Comparison of ENCODE assay signal across 2 cellular contexts in the genomic region with DNA sequence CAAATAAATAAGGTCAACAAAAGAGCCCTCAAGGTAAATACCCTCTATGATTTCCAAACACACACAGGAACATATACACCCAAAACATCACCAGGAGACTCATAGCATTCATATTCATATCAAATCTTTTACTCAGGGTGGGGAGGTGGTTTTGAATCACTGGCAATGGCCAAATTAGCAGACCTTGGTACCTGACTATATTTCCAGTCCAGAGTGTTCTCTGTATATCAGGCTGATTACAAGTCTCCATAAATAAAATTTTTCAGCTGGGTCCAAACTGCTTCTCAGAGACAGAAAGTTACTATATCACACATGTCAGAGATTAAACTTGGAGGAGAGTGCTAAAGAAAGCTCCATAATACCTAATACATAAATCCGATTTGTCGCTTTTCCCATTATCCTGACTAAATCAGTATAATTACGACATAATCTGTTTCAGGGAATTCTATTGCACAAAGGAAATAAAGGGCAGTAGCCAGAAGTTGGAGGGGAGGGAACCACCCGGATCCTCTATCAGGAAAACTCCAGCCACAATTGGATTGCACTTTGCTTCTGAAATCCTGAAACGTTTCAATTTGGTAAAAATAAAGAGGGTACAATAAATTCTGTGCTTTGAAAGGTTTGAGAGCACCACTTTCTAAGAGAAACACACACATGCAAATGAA.
TF ChIP-seq lines count a peak whose summit lies in the region.

No MANE protein-coding gene starts in this region.

TF ChIP-seq in IMR-90, 13 proteins besides CTCF, POLR2A, EP300 and RAD21:
- TF ChIP-seq SMC3 (IDR thresholded peaks at IDR 0.05; ENCODE audit: low read depth, low read length): no peak
- peak; percentile 29; the same call in 1 of the 2 replicates for TF ChIP-seq CEBPB (IDR thresholded peaks at IDR 0.05; ENCODE audit: low read depth, low read length)
- TF ChIP-seq RCOR1 (IDR thresholded peaks at IDR 0.05; ENCODE audit: insufficient replicate concordance, low read length): no peak
- TF ChIP-seq, protein P1, sequence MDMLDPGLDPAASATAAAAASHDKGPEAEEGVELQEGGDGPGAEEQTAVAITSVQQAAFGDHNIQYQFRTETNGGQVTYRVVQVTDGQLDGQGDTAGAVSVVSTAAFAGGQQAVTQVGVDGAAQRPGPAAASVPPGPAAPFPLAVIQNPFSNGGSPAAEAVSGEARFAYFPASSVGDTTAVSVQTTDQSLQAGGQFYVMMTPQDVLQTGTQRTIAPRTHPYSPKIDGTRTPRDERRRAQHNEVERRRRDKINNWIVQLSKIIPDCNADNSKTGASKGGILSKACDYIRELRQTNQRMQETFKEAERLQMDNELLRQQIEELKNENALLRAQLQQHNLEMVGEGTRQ (IDR thresholded peaks at IDR 0.05; ENCODE audit: low read depth, low read length): no peak

TF ChIP-seq in liver, 16 proteins besides CTCF, POLR2A, EP300 and RAD21:
- peak; percentile 60 for TF ChIP-seq MAX (IDR thresholded peaks at IDR 0.05)
- peak; percentile 40 to 72 for TF ChIP-seq JUND (IDR thresholded peaks at IDR 0.05)
- TF ChIP-seq TAF1 (conservative IDR thresholded peaks at IDR 0.05): peak; percentile 59
- TF ChIP-seq, protein P2, sequence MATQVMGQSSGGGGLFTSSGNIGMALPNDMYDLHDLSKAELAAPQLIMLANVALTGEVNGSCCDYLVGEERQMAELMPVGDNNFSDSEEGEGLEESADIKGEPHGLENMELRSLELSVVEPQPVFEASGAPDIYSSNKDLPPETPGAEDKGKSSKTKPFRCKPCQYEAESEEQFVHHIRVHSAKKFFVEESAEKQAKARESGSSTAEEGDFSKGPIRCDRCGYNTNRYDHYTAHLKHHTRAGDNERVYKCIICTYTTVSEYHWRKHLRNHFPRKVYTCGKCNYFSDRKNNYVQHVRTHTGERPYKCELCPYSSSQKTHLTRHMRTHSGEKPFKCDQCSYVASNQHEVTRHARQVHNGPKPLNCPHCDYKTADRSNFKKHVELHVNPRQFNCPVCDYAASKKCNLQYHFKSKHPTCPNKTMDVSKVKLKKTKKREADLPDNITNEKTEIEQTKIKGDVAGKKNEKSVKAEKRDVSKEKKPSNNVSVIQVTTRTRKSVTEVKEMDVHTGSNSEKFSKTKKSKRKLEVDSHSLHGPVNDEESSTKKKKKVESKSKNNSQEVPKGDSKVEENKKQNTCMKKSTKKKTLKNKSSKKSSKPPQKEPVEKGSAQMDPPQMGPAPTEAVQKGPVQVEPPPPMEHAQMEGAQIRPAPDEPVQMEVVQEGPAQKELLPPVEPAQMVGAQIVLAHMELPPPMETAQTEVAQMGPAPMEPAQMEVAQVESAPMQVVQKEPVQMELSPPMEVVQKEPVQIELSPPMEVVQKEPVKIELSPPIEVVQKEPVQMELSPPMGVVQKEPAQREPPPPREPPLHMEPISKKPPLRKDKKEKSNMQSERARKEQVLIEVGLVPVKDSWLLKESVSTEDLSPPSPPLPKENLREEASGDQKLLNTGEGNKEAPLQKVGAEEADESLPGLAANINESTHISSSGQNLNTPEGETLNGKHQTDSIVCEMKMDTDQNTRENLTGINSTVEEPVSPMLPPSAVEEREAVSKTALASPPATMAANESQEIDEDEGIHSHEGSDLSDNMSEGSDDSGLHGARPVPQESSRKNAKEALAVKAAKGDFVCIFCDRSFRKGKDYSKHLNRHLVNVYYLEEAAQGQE (IDR thresholded peaks at IDR 0.05): peak; percentile 45
- TF ChIP-seq, protein P3, sequence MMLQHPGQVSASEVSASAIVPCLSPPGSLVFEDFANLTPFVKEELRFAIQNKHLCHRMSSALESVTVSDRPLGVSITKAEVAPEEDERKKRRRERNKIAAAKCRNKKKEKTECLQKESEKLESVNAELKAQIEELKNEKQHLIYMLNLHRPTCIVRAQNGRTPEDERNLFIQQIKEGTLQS (IDR thresholded peaks at IDR 0.05): peak; percentile 48
- TF ChIP-seq FOXA2 (IDR thresholded peaks at IDR 0.05): no peak
- TF ChIP-seq RXRA (IDR thresholded peaks at IDR 0.05): peak; percentile 71 to 77
- TF ChIP-seq GABPA (IDR thresholded peaks at IDR 0.05 in 1 of 2, conservative IDR thresholded peaks at IDR 0.05 in 1 of 2): peak in 1 of 2 donors; percentile 59
- TF ChIP-seq SP1 (IDR thresholded peaks at IDR 0.05): peak; percentile 75
- TF ChIP-seq HNF4G (IDR thresholded peaks at IDR 0.05): peak; percentile 35
- peak; percentile 65 for TF ChIP-seq YY1 (IDR thresholded peaks at IDR 0.05)
- peak; percentile 71 to 80 for TF ChIP-seq HNF4A (conservative IDR thresholded peaks at IDR 0.05)
- peak; percentile 23 for TF ChIP-seq FOXA1 (IDR thresholded peaks at IDR 0.05)
- TF ChIP-seq EGR1 (IDR thresholded peaks at IDR 0.05; ENCODE audit: low read depth in 2 of 2): peak in 1 of 2 donors; percentile 74
- no peak for TF ChIP-seq NR2F2 (IDR thresholded peaks at IDR 0.05)
- peak; percentile 68 for TF ChIP-seq ZBTB33 (IDR thresholded peaks at IDR 0.05)
